Comparison of ENCODE assay signal across 17 cellular contexts in the genomic region with DNA sequence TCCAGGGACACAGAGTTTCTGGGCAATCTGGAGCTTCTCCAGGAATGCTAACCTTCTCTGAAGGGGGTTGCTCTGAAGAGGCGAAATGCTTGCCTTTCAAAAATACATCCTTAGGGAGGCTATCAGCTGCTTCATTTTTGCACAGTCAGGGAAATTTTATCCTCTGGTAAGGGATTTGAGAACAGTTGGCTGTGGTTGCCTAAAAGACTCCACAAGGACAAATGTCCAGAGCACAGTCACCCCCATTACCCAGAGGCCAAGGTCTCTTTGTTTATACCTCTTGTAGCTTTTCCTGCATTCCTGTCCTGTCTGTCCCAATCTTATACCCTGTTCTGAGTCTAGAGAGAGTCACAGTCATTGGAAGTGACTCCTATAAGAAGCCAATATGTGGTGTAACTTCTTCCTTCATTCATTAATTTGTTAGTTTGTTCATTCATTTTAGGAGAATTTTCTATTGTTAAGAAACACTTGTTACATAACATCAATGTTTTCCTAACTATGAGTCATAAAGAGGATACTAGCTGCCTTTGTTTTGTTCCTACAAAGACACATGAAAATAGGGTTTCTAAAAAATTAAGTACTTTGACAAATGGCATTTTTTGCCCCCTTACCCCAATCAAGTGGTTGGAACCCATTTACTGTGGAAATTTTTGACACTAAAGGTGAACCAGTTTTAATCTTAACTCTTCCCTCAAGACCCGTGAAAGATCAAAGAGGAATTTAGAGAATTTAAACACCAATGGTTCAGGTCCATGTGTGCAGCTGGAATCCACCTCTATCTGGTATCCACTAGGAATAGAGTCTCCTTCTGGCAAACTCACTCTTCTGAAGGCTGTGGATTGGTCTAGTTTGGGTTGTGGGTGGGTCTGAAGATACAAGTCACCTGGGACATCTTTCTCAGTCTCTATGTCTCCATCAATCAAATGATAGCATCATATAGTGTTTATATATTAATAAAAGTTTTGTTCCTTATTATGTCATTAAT. TPM values are rescaled to one million over a fixed set of nuclear protein-coding genes. Genes with fewer than 3 reads are reported as not detected.
DNase-seq lines count a peak whose midpoint lies in the region; ATAC-seq, FAIRE-seq and TF ChIP-seq lines count a peak whose summit lies in the region.
"Had no signal": no experiment of that assay in that cellular context is flagged by ENCODE, and none has a peak within 500 bp of the region (broad histone marks: within the 10 kb centered on the region; RNA-seq: fewer than 3 reads in every experiment).

No MANE protein-coding gene starts in this region.

- TF ChIP-seq POLR2A in erythroblast (IDR thresholded peaks at IDR 0.05; ENCODE audit: low read length) = no peak

- H3K9me3 ChIP-seq in GM23248 (ENCODE audit: low read depth) = no peaks in the 10 kb centered on the region
- H3K9me3 ChIP-seq in SJCRH30 (replicated peaks) = no peaks in the 10 kb centered on the region
- H3K9me3 ChIP-seq: left ventricle myocardium inferior had no signal

- no peak for TF ChIP-seq CTCF in dorsolateral prefrontal cortex (IDR thresholded peaks at IDR 0.05 in 54 of 56, conservative IDR thresholded peaks at IDR 0.05 in 2 of 56; ENCODE audit: low read depth in 1 of 56, partially characterized antibody in 56 of 56)

- DNase-seq in GM23248 (peak; percentile 61), SJCRH30 (peak; percentile 65 to 80), fibroblast of peridontal ligament (ENCODE audit: extremely low read depth) (peak; percentile 58), sciatic nerve (ENCODE audit: low spot score) (no peak), erythroblast (lab: John Stamatoyannopoulos, UW) (no peak), dorsolateral prefrontal cortex (no peak), ureter (ENCODE audit: low spot score) (no peak), RCC 7860 (ENCODE audit: low spot score) (no peak)
- DNase-seq: CD8-positive, alpha-beta T cell; GDM1; left ventricle myocardium inferior; NCI-H1092 treated with DMSO at 0.1 percent for 48 hours; NCI-H446 had no signal

- H3K27ac ChIP-seq in GM23248 (peak overlapping the region; percentile 56), SJCRH30 (peak overlapping the region; percentile 62), dorsolateral prefrontal cortex (no peak overlapping the region)
- H3K27ac ChIP-seq: left ventricle myocardium inferior had no signal

- H3K4me1 ChIP-seq in GM23248 (ENCODE audit: insufficient read depth) (peaks cover 40% of the 10 kb centered on the region), SJCRH30 (peaks cover 18% of the 10 kb centered on the region)

- H3K79me2 ChIP-seq in GM23248 (ENCODE audit: insufficient read depth) = no peaks in the 10 kb centered on the region

- H2AFZ ChIP-seq in GM23248 = no peak overlapping the region
- H2AFZ ChIP-seq: GM23338 had no signal

- H3K27me3 ChIP-seq in GM23248 (replicated peaks; ENCODE audit: insufficient read depth) = no peaks in the 10 kb centered on the region
- no peaks in the 10 kb centered on the region for H3K27me3 ChIP-seq in SJCRH30
- H3K27me3 ChIP-seq in dorsolateral prefrontal cortex = no peaks in the 10 kb centered on the region

- in situ Hi-C loops in GM23248 (cut with MboI) = no loop called here

- H3K4me2 ChIP-seq in GM23248 (ENCODE audit: unreplicated experiment) = peak overlapping the region; percentile 65
- H3K4me2 ChIP-seq: GM23338 had no signal

- H3K36me3 ChIP-seq in GM23248 (ENCODE audit: low read depth) (no peaks in the 10 kb centered on the region), SJCRH30 (no peaks in the 10 kb centered on the region)
- H3K36me3 ChIP-seq: left ventricle myocardium inferior had no signal

- no peak overlapping the region for H3K4me3 ChIP-seq in GM23248
- H3K4me3 ChIP-seq in SJCRH30 = no peak overlapping the region
- H3K4me3 ChIP-seq in dorsolateral prefrontal cortex = no peak overlapping the region
- H3K4me3 ChIP-seq: GM23338, left ventricle myocardium inferior, skin epidermis had no signal

- H3K9ac ChIP-seq in GM23248 = no peak overlapping the region

- WGBS in GM23248 (ENCODE audit: low coverage in 1 of 2, low lambda C conversion rate in 2 of 2, missing lambda C conversion rate in 2 of 2), 2 experiments = 47 to 52% methylated on average over 2 of the region's 2 CpGs

- intact Hi-C loops in sciatic nerve (cut with DNase I) = no loop called here
- intact Hi-C loops in dorsolateral prefrontal cortex (cut with DNase I) = no loop called here

- FAIRE-seq in RCC 7860 (lab: Jason Lieb, UNC) = no peak

- H3F3A ChIP-seq in GM23248 (ENCODE audit: insufficient read depth) = peaks cover 32% of the 10 kb centered on the region

- peaks cover 11% of the 10 kb centered on the region; the same call in 1 of the 2 replicates for H3K9me2 ChIP-seq in GM23248 (ENCODE audit: insufficient read depth)

- ATAC-seq in sciatic nerve = peak; percentile 72
- ATAC-seq: CD8-positive, alpha-beta T cell; GM23338; Panc1 had no signal

- no peaks in the 10 kb centered on the region for H4K20me1 ChIP-seq in GM23248 (ENCODE audit: insufficient read depth)

RNA-seq across cellular contexts. Expression of gene GPR88, which starts 47.1 kb away (rescaled TPM):
- 0.13 and 0.22 TPM in 2 replicates for total RNA-seq in GM23248 (2014; rRNA removed; shearing (Covaris generic))
- not detected in 2 replicates for polyA plus RNA-seq in GM23248 (2016; fragmentation: Nextera tagmentation; extraction: Ambion mirVana)
- total RNA-seq in SJCRH30 (2014; rRNA removed; shearing (Covaris generic)) = not detected in 2 replicates
- total RNA-seq in sciatic nerve = 1.7 TPM
- total RNA-seq in dorsolateral prefrontal cortex = 1 to 10 TPM; 1.2 to 7.9 (median 3.5) TPM
- 0.42 TPM for total RNA-seq in ureter
- total RNA-seq: CD8-positive, alpha-beta T cell; left ventricle myocardium inferior; neural crest cell had no signal
- polyA plus RNA-seq: GM23338 had no signal

Comparison
In these comparisons a context has a peak if more than half of its experiments do, and no peak if none do; other contexts are left out.
1. DNase-seq: peak in GM23248 (single experiment), SJCRH30 (2 of 2) and fibroblast of peridontal ligament (single experiment); none in sciatic nerve (single experiment), erythroblast (0 of 2), dorsolateral prefrontal cortex (0 of 10), ureter (single experiment) and RCC 7860 (single experiment).
2. H3K27ac ChIP-seq: peak in GM23248 (single experiment) and SJCRH30 (single experiment); none in dorsolateral prefrontal cortex (0 of 59).